ENCODE assay signal across 27 cellular contexts in genomic region chr6:40083141-40083920, GRCh38.
"Had no signal": no experiment of that assay in that cellular context is flagged by ENCODE, and none has a peak within 500 bp of the region (broad histone marks: within the 10 kb centered on the region; RNA-seq: fewer than 3 reads in every experiment).

No MANE protein-coding gene starts in this region.

- DNase-seq: stimulated activated CD4-positive, alpha-beta T cell treated with anti-CD3 and anti-CD28 coated beads, Interleukin-2, amount 100 ng/mL, for 48 hours; stimulated activated CD4-positive, alpha-beta T cell treated with anti-CD3 and anti-CD28 coated beads, Interleukin-4, amount 100 ng/mL, for 1 hour; stimulated activated CD4-positive, alpha-beta T cell treated with anti-CD3 and anti-CD28 coated beads, Interleukin-4, amount 100 ng/mL, for 24 hours; stimulated activated CD4-positive, alpha-beta T cell treated with anti-CD3 and anti-CD28 coated beads, Interleukin-4, amount 100 ng/mL, for 4 hours; stimulated activated CD8-positive, alpha-beta memory T cell treated with anti-CD3 and anti-CD28 coated beads, Interleukin-4, amount 100 ng/mL, for 48 hours; stimulated activated naive B cell treated with anti-CD40 and anti-IgM and Interleukin-4, amounts not matched to agents 10 μg/mL and 1 μg/mL and 100 μg/mL, for 72 hours; stimulated activated naive CD4-positive, alpha-beta T cell; stimulated activated naive CD4-positive, alpha-beta T cell treated with Interleukin-2 at 50 U/mL for 16 hours; stimulated activated naive CD8-positive, alpha-beta T cell treated with anti-CD3 and anti-CD28 coated beads, Interleukin-15, amount 100 ng/mL, for 72 hours; stimulated activated naive CD8-positive, alpha-beta T cell treated with anti-CD3 and anti-CD28 coated beads, Interleukin-15, Interleukin-2, amounts not matched to agents 100 U/mL and 50 U/mL, for 24 hours; stomach; substantia nigra; testis; thyroid gland; tibial artery; transverse colon; upper lobe of left lung; upper lobe of right lung; uterus had no signal

- H3K36me3 Mint-ChIP-seq: stimulated activated effector memory CD8-positive, alpha-beta T cell treated with anti-CD3 and anti-CD28 coated beads, Interleukin-12 subunit alpha, Interleukin-12 subunit beta, amount 100 ng/mL, for 72 hours; stimulated activated memory B cell treated with anti-CD40 and anti-IgM and Interleukin-4, amounts not matched to agents 10 μg/mL and 1 μg/mL and 100 μg/mL, for 72 hours; stimulated activated naive B cell treated with anti-CD40 and anti-IgM and Interleukin-4, amounts not matched to agents 10 μg/mL and 1 μg/mL and 100 μg/mL, for 72 hours; type B pancreatic cell had no signal

- H3K9me3 ChIP-seq: stomach, suprapubic skin, testis, thoracic aorta, thyroid gland, tibial artery, tibial nerve, transverse colon, upper lobe of left lung, upper lobe of right lung, uterus, vagina had no signal

- H3K27ac Mint-ChIP-seq: stimulated activated effector memory CD8-positive, alpha-beta T cell treated with anti-CD3 and anti-CD28 coated beads, Interleukin-12 subunit alpha, Interleukin-12 subunit beta, amount 100 ng/mL, for 72 hours; stimulated activated memory B cell treated with anti-CD40 and anti-IgM and Interleukin-4, amounts not matched to agents 10 μg/mL and 1 μg/mL and 100 μg/mL, for 72 hours; stimulated activated naive B cell treated with anti-CD40 and anti-IgM and Interleukin-4, amounts not matched to agents 10 μg/mL and 1 μg/mL and 100 μg/mL, for 72 hours; stimulated activated naive CD8-positive, alpha-beta T cell treated with anti-CD3 and anti-CD28 coated beads, Interleukin-15, amount 100 ng/mL, for 72 hours; stimulated activated naive CD8-positive, alpha-beta T cell treated with anti-CD3 and anti-CD28 coated beads, Interleukin-15, Interleukin-2, amounts not matched to agents 100 ng/mL and 50 ng/mL, for 24 hours; type B pancreatic cell had no signal

- H3K36me3 ChIP-seq: stomach, suprapubic skin, thoracic aorta, thyroid gland, tibial artery, tibial nerve, transverse colon, upper lobe of left lung, upper lobe of right lung, uterus, vagina had no signal

- ATAC-seq: stimulated activated effector memory CD8-positive, alpha-beta T cell treated with anti-CD3 and anti-CD28 coated beads, Interleukin-12 subunit alpha, Interleukin-12 subunit beta, amount 100 ng/mL, for 72 hours; stimulated activated memory B cell treated with anti-CD40 and anti-IgM and Interleukin-4, amounts not matched to agents 10 μg/mL and 1 μg/mL and 100 μg/mL, for 72 hours; stimulated activated naive B cell treated with anti-CD40 and anti-IgM and Interleukin-4, amounts not matched to agents 10 μg/mL and 1 μg/mL and 100 μg/mL, for 72 hours; stimulated activated naive CD8-positive, alpha-beta T cell treated with anti-CD3 and anti-CD28 coated beads, Interleukin-15, amount 100 ng/mL, for 72 hours; stimulated activated naive CD8-positive, alpha-beta T cell treated with anti-CD3 and anti-CD28 coated beads, Interleukin-15, Interleukin-2, amounts not matched to agents 100 U/mL and 50 U/mL, for 24 hours; upper lobe of right lung had no signal

- H3K27me3 ChIP-seq: stomach, suprapubic skin, testis, thyroid gland, tibial artery, tibial nerve, transverse colon, upper lobe of left lung, upper lobe of right lung, uterus, vagina had no signal

- H3K4me1 ChIP-seq: stomach, suprapubic skin, testis, thyroid gland, tibial artery, tibial nerve, transverse colon, upper lobe of left lung, upper lobe of right lung, uterus, vagina had no signal

- H3K4me1 Mint-ChIP-seq: stimulated activated effector memory CD8-positive, alpha-beta T cell treated with anti-CD3 and anti-CD28 coated beads, Interleukin-12 subunit alpha, Interleukin-12 subunit beta, amount 100 ng/mL, for 72 hours; stimulated activated memory B cell treated with anti-CD40 and anti-IgM and Interleukin-4, amounts not matched to agents 10 μg/mL and 1 μg/mL and 100 μg/mL, for 72 hours; stimulated activated naive B cell treated with anti-CD40 and anti-IgM and Interleukin-4, amounts not matched to agents 10 μg/mL and 1 μg/mL and 100 μg/mL, for 72 hours; stimulated activated naive CD8-positive, alpha-beta T cell treated with anti-CD3 and anti-CD28 coated beads, Interleukin-15, amount 100 ng/mL, for 72 hours had no signal

- H3K4me3 ChIP-seq: stomach, suprapubic skin, testis, thoracic aorta, thyroid gland, tibial artery, tibial nerve, transverse colon, upper lobe of left lung, upper lobe of right lung, uterus, vagina had no signal

- H3K9me3 Mint-ChIP-seq: stimulated activated effector memory CD8-positive, alpha-beta T cell treated with anti-CD3 and anti-CD28 coated beads, Interleukin-12 subunit alpha, Interleukin-12 subunit beta, amount 100 ng/mL, for 72 hours; stimulated activated memory B cell treated with anti-CD40 and anti-IgM and Interleukin-4, amounts not matched to agents 10 μg/mL and 1 μg/mL and 100 μg/mL, for 72 hours; stimulated activated naive B cell treated with anti-CD40 and anti-IgM and Interleukin-4, amounts not matched to agents 10 μg/mL and 1 μg/mL and 100 μg/mL, for 72 hours; stimulated activated naive CD8-positive, alpha-beta T cell treated with anti-CD3 and anti-CD28 coated beads, Interleukin-15, amount 100 ng/mL, for 72 hours; type B pancreatic cell had no signal

- H3K27ac ChIP-seq: stomach, suprapubic skin, testis, thoracic aorta, thyroid gland, tibial artery, tibial nerve, transverse colon, upper lobe of left lung, upper lobe of right lung, uterus, vagina had no signal

- H3K4me3 Mint-ChIP-seq: stimulated activated effector memory CD8-positive, alpha-beta T cell treated with anti-CD3 and anti-CD28 coated beads, Interleukin-12 subunit alpha, Interleukin-12 subunit beta, amount 100 ng/mL, for 72 hours; stimulated activated memory B cell treated with anti-CD40 and anti-IgM and Interleukin-4, amounts not matched to agents 10 μg/mL and 1 μg/mL and 100 μg/mL, for 72 hours; stimulated activated naive B cell treated with anti-CD40 and anti-IgM and Interleukin-4, amounts not matched to agents 10 μg/mL and 1 μg/mL and 100 μg/mL, for 72 hours; stimulated activated naive CD8-positive, alpha-beta T cell treated with anti-CD3 and anti-CD28 coated beads, Interleukin-15, amount 100 ng/mL, for 72 hours; stimulated activated naive CD8-positive, alpha-beta T cell treated with anti-CD3 and anti-CD28 coated beads, Interleukin-15, Interleukin-2, amounts not matched to agents 100 ng/mL and 50 ng/mL, for 24 hours; type B pancreatic cell had no signal
